ENCODE assay signal across 8 cellular contexts in the genomic region with DNA sequence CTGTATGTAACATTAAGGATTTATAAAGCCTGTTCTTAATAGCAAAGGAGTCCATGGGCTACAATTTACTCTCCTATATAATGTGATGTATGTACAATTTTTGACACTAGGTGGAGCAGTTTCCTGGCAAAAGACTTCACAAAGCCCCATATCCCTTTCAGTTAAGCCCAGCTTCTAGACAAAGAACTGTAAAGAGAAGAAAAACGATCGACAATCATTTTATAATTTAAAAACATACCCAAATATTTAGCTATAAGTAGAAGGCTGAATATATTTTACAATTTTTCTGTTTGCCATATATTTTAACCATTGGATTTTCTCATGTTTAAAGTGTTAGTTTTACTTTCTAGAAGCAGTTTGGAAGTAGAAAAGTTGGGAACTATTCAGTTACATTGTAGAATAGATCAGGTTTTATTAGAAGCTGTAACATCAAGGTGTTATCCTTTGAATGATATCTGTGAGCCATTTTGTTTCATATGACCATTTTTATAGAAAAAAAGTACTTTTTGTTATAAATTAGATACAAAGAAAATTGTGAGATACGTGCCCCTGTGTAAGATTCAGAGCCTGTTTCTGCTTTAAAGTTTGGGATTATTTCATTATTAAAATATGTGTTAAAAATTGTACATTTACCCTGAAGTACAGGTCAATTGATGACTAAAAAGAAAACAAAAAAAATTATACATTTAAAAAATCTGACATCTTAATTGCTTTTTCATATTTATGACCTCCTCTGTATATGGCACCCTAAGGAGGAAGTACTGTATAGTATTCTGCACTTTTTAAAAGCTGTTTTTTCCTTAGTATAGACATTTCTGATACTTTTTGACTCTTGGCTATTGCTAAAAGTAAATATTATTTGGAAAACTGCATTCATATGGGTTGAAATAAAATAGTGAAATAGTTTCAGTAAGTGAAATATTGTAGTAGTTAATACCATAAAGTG. TPM values are rescaled to one million over a fixed set of nuclear protein-coding genes. Genes with fewer than 3 reads are reported as not detected.
A peak's percentile ranks its signal among the peaks of the same experiment; 100 is the strongest.
DNase-seq lines count a peak whose midpoint lies in the region; ATAC-seq, FAIRE-seq and TF ChIP-seq lines count a peak whose summit lies in the region.

No MANE protein-coding gene starts in this region.

- H4K20me1 ChIP-seq in HepG2 (ENCODE audit: insufficient read depth, low read length) = no peaks in the 10 kb centered on the region

- FAIRE-seq in colon (lab: Jason Lieb, UNC) = peak; percentile 31
- peak; percentile 21 for FAIRE-seq in HepG2 (lab: Jason Lieb, UNC)

- no peak for TF ChIP-seq POLR2A in HepG2 (IDR thresholded peaks at IDR 0.05; ENCODE audit: insufficient read depth in 1 of 2, low read depth in 2 of 2, low read length in 2 of 2)

- H3K36me3 ChIP-seq in HepG2 (replicated peaks in 1 of 2; ENCODE audit: control insufficient read depth in 1 of 2, insufficient read depth in 2 of 2, low read length in 2 of 2) = peaks cover 0 to 12% of the 10 kb centered on the region in 2 experiments; a peak in 2 of 5 replicates

- H3K27me3 ChIP-seq in HepG2 (ENCODE audit: control insufficient read depth in 1 of 2, insufficient read depth in 2 of 2, low read length in 2 of 2) = no peaks in the 10 kb centered on the region

- TF ChIP-seq CTCF in HepG2 (CRISPR knock-in tag; IDR thresholded peaks at IDR 0.05) = peak; percentile 85

- 34% methylated on average over 3 of the region's 3 CpGs for WGBS in HepG2 (ENCODE audit: low lambda C conversion rate)

- CTCF ChIA-PET in HepG2 (lab: Yijun Ruan, JAX; ENCODE audit: low intra/inter-chr PET ratio, low total read pairs) = interaction anchor here (0.7 to 4.0 kb wide), 7 partner anchors 76 to 108 kb away, joined by 3 to 30 read pairs (median 8); no protein-coding TSS in a partner anchor

- TF ChIP-seq EP300 in HepG2 (IDR thresholded peaks at IDR 0.05; ENCODE audit: low read depth in 2 of 2, low read length in 2 of 2) (no peak), HepG2 (CRISPR knock-in tag; IDR thresholded peaks at IDR 0.05; ENCODE audit: borderline replicate concordance) (no peak)

- H3K9ac ChIP-seq in HepG2 (ENCODE audit: insufficient read depth, low read depth, low read length) = peak overlapping the region; percentile 55

- H2AFZ ChIP-seq in HepG2 (ENCODE audit: low read length) = no peak overlapping the region

- in situ Hi-C loops in HepG2 (cut with HindIII; ENCODE audit: extremely low pct_ligation_motif_present, low pct_unique_long_range_greater_than_20kb) = no loop called here

- peak overlapping the region; percentile 50 for H3K4me2 ChIP-seq in HepG2 (ENCODE audit: low read depth, low read length)

- peak overlapping the region; percentile 82 for H3K27ac ChIP-seq in HepG2 (ENCODE audit: extremely low read length, insufficient read depth, low read length)

- TSS peak; percentile 99 for BruUV-seq in HepG2 (replicated peaks; lab: Mats Ljungman, UMichigan)

- ATAC-seq in GM21360 (IDR thresholded peaks at IDR 0.05; ENCODE audit: unreplicated experiment) (peak; percentile 54), HepG2 (peak; percentile 84), HG02870 (IDR thresholded peaks at IDR 0.05; ENCODE audit: unreplicated experiment) (no peak)

- no peaks in the 10 kb centered on the region for H3K9me3 ChIP-seq in HepG2 (ENCODE audit: low read length)

- peak; percentile 86 for TF ChIP-seq RAD21 in HepG2 (CRISPR knock-in tag; IDR thresholded peaks at IDR 0.05)

- H3K4me3 ChIP-seq in HepG2 (replicated peaks in 1 of 3; ENCODE audit: insufficient read depth in 1 of 3, low read depth in 2 of 3, low read length in 3 of 3) = no peak overlapping the region; a peak in 1 of 6 replicates

- peaks cover 6% of the 10 kb centered on the region for H3K79me2 ChIP-seq in HepG2 (ENCODE audit: insufficient read depth, low read length)

- DNase-seq in COLO668 (lab: John Stamatoyannopoulos, UW; ENCODE audit: unreplicated experiment) (peak; percentile 8), NCI-H1092 (lab: John Stamatoyannopoulos, UW) (peak; percentile 75), SHP77 (lab: John Stamatoyannopoulos, UW) (peak; percentile 54 to 73), HepG2 (ENCODE audit: low spot score) (peak; percentile 88), stromal cell of bone marrow (ENCODE audit: low read depth) (peak; percentile 76)

- POLR2A ChIA-PET in HepG2 (lab: Yijun Ruan, JAX) = interaction anchor here (1.0 to 6.8 kb wide), 12 partner anchors 9 to 140 kb away, joined by 3 to 400 read pairs (median 8); a partner anchor contains a TSS

- intact Hi-C loops in HepG2 (cut with micrococcal nuclease; ENCODE audit: unreplicated experiment) = loop anchor here (1.0 to 5.0 kb wide), 6 partner anchors 33 to 284 kb away; no protein-coding TSS in a partner anchor

- H3K4me1 ChIP-seq in HepG2 (ENCODE audit: insufficient read depth, low read length) = peaks cover 82% of the 10 kb centered on the region

TF ChIP-seq in HepG2, 621 proteins besides CTCF, POLR2A, EP300 and RAD21 (continues in another document):
- TF ChIP-seq PLRG1 (conservative IDR thresholded peaks at IDR 0.05) (no peak), KDM5A (IDR thresholded peaks at IDR 0.05; ENCODE audit: borderline replicate concordance, low read length) (peak; percentile 20; the same call in 1 of the 2 replicates), HMG20B (CRISPR knock-in tag; conservative IDR thresholded peaks at IDR 0.05) (no peak)
- TF ChIP-seq, protein P1, sequence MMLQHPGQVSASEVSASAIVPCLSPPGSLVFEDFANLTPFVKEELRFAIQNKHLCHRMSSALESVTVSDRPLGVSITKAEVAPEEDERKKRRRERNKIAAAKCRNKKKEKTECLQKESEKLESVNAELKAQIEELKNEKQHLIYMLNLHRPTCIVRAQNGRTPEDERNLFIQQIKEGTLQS (CRISPR knock-in tag; IDR thresholded peaks at IDR 0.05) = no peak
- TF ChIP-seq, protein P2, sequence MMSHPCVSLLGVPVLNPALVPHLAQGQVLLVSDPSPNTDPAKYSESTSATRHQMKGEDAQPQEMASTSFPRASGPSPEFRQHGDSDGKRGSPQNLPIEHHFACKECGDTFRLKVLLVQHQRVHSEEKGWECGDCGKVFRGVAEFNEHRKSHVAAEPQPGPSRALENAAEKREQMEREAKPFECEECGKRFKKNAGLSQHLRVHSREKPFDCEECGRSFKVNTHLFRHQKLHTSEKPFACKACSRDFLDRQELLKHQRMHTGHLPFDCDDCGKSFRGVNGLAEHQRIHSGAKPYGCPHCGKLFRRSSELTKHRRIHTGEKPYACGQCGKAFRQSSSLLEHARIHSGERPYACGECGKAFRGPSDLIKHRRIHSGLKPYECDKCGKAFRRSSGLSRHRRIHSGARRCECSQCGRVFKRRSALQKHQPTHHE (CRISPR knock-in tag; IDR thresholded peaks at IDR 0.05; ENCODE audit: borderline replicate concordance) = no peak

RNA-seq across cellular contexts. Expression of a gene that starts 46.3 kb away (rescaled TPM):
- total RNA-seq in HepG2 (2016; rRNA removed; fragmentation: Illumina TruSeq; extraction: Trizol) = 80.3 and 186 TPM in 2 replicates
- 81.7 and 81.9 TPM in 2 replicates for total RNA-seq in HepG2 (2016; cell fraction: cytosol; rRNA removed; fragmentation: Illumina TruSeq; extraction: Trizol; ENCODE audit: low read depth)
- 87.6 and 200 TPM in 2 replicates for total RNA-seq in HepG2 (2016; cell fraction: insoluble cytoplasmic fraction; rRNA removed; fragmentation: Illumina TruSeq; extraction: Trizol)
- total RNA-seq in HepG2 (2016; cell fraction: membrane; rRNA removed; fragmentation: Illumina TruSeq; extraction: Trizol) = 64.7 and 72.7 TPM in 2 replicates
- 414 and 436 TPM in 2 replicates for total RNA-seq in HepG2 (2016; cell fraction: nucleus; rRNA removed; fragmentation: Illumina TruSeq; extraction: Trizol)
- polyA plus RNA-seq in HepG2 (2011; rRNA removed) = 262 and 271 TPM in 2 replicates
- polyA plus RNA-seq in HepG2 (2011; cell fraction: cytosol; rRNA removed) = 66.8 and 107 TPM in 2 replicates
- 244 and 352 TPM in 2 replicates for polyA plus RNA-seq in HepG2 (2011; cell fraction: nucleus; rRNA removed)
- 151 and 169 TPM in 2 replicates for polyA plus RNA-seq in HepG2 (2012)
- polyA plus RNA-seq in HepG2 (2016; cell fraction: cytosol; fragmentation: Illumina TruSeq; extraction: Trizol; ENCODE audit: low read depth) = 21.0 and 21.9 TPM in 2 replicates
- polyA plus RNA-seq in HepG2 (2016; cell fraction: insoluble cytoplasmic fraction; fragmentation: Illumina TruSeq; extraction: Trizol; ENCODE audit: low read depth) = 78.4 and 81.5 TPM in 2 replicates
- 34.4 and 38.6 TPM in 2 replicates for polyA plus RNA-seq in HepG2 (2016; cell fraction: membrane; fragmentation: Illumina TruSeq; extraction: Trizol; ENCODE audit: low read depth)
- polyA plus RNA-seq in HepG2 (2016; cell fraction: nucleus; fragmentation: Illumina TruSeq; extraction: Trizol; ENCODE audit: insufficient read depth, low read depth) = 277 and 292 TPM in 2 replicates
- polyA minus RNA-seq in HepG2 (2011; rRNA and poly(A)+ RNA removed; ENCODE audit: low replicate concordance) = 294 and 406 TPM in 2 replicates
- 134 and 182 TPM in 2 replicates for polyA minus RNA-seq in HepG2 (2011; cell fraction: cytosol; rRNA and poly(A)+ RNA removed)
- polyA minus RNA-seq in HepG2 (2011; cell fraction: nucleus; rRNA and poly(A)+ RNA removed) = 788 and 1,143 TPM in 2 replicates

RNA-seq across cellular contexts. Expression of a gene that starts 46.6 kb away (rescaled TPM):
- total RNA-seq in HepG2 (2016; rRNA removed; fragmentation: Illumina TruSeq; extraction: Trizol) = 48.7 and 67.7 TPM in 2 replicates
- 24.5 and 30.9 TPM in 2 replicates for total RNA-seq in HepG2 (2016; cell fraction: cytosol; rRNA removed; fragmentation: Illumina TruSeq; extraction: Trizol; ENCODE audit: low read depth)
- total RNA-seq in HepG2 (2016; cell fraction: insoluble cytoplasmic fraction; rRNA removed; fragmentation: Illumina TruSeq; extraction: Trizol) = 43.2 and 68.2 TPM in 2 replicates
- total RNA-seq in HepG2 (2016; cell fraction: membrane; rRNA removed; fragmentation: Illumina TruSeq; extraction: Trizol) = 26.1 and 28.8 TPM in 2 replicates
- total RNA-seq in HepG2 (2016; cell fraction: nucleus; rRNA removed; fragmentation: Illumina TruSeq; extraction: Trizol) = 57.2 and 59.6 TPM in 2 replicates
- 73.6 and 83.3 TPM in 2 replicates for polyA plus RNA-seq in HepG2 (2011; rRNA removed)
- 52.4 and 80.1 TPM in 2 replicates for polyA plus RNA-seq in HepG2 (2011; cell fraction: cytosol; rRNA removed)
- polyA plus RNA-seq in HepG2 (2011; cell fraction: nucleus; rRNA removed) = 24.3 and 32.5 TPM in 2 replicates
- polyA plus RNA-seq in HepG2 (2012) = 61.8 and 70.1 TPM in 2 replicates
- 19.3 and 20.0 TPM in 2 replicates for polyA plus RNA-seq in HepG2 (2016; cell fraction: cytosol; fragmentation: Illumina TruSeq; extraction: Trizol; ENCODE audit: low read depth)
- 49.4 and 52.0 TPM in 2 replicates for polyA plus RNA-seq in HepG2 (2016; cell fraction: insoluble cytoplasmic fraction; fragmentation: Illumina TruSeq; extraction: Trizol; ENCODE audit: low read depth)
- polyA plus RNA-seq in HepG2 (2016; cell fraction: membrane; fragmentation: Illumina TruSeq; extraction: Trizol; ENCODE audit: low read depth) = 19.4 and 21.2 TPM in 2 replicates
- polyA plus RNA-seq in HepG2 (2016; cell fraction: nucleus; fragmentation: Illumina TruSeq; extraction: Trizol; ENCODE audit: insufficient read depth, low read depth) = 111 and 117 TPM in 2 replicates
- polyA minus RNA-seq in HepG2 (2011; rRNA and poly(A)+ RNA removed; ENCODE audit: low replicate concordance) = 40.8 and 45.5 TPM in 2 replicates
- polyA minus RNA-seq in HepG2 (2011; cell fraction: cytosol; rRNA and poly(A)+ RNA removed) = 17.2 and 20.3 TPM in 2 replicates
- 31.4 and 37.7 TPM in 2 replicates for polyA minus RNA-seq in HepG2 (2011; cell fraction: nucleus; rRNA and poly(A)+ RNA removed)

Comparison
In these comparisons a context has a peak if more than half of its experiments do, and no peak if none do; other contexts are left out.
1. DNase-seq: peak in every context shown above with its lines; median percentile 88 in HepG2; 76 in stromal cell of bone marrow; 75 in NCI-H1092; 64 in SHP77; 8 in COLO668.